8 cellular contexts compared by ENCODE assay signal in genomic region chr7:92836489-92837213, GRCh38. TPM values are rescaled to one million over a fixed set of nuclear protein-coding genes. Genes with fewer than 3 reads are reported as not detected.
DNase-seq lines count a peak whose midpoint lies in the region; ATAC-seq lines count a peak whose summit lies in the region.

CDK6 (minus strand) TSS chr7:92836573; CDS start chr7:92833323, 3,250 bp downstream.

- H3K9me3 Mint-ChIP-seq in CD4-positive, CD25-positive, alpha-beta regulatory T cell, result no peaks in the 10 kb centered on the region

- H3K27ac Mint-ChIP-seq in CD4-positive, CD25-positive, alpha-beta regulatory T cell, result peak within 1 kb of the TSS; percentile 76 to 90 (median 83)

- peak; percentile 32 to 74 (median 50) for DNase-seq in CD4-positive, CD25-positive, alpha-beta regulatory T cell
- DNase-seq in astrocyte of the hippocampus (ENCODE audit: low read depth, low spot score) (peak; percentile 91), NCI-H1048 (lab: John Stamatoyannopoulos, UW) (no peak)

- peaks cover 42% of the 10 kb centered on the region for H3K4me1 ChIP-seq in CD4-positive, CD25-positive, alpha-beta regulatory T cell (ENCODE audit: control insufficient read depth, insufficient read depth, low read length, poor library complexity, severe bottlenecking)
- H3K4me1 ChIP-seq in HUES6 (ENCODE audit: control insufficient read depth, insufficient read depth, low read length) (peaks cover 13% of the 10 kb centered on the region), iPS-15b (ENCODE audit: control insufficient read depth, insufficient read depth, low read length) (no peaks in the 10 kb centered on the region), skeletal muscle tissue (ENCODE audit: control insufficient read depth in 3 of 3, insufficient read depth in 3 of 3, low read length in 3 of 3) (peaks cover 19 to 34% (median 20%) of the 10 kb centered on the region in 3 donors)

- H3K9me3 ChIP-seq in CD4-positive, CD25-positive, alpha-beta regulatory T cell (ENCODE audit: control insufficient read depth in 2 of 2, low read length in 2 of 2), result no peaks in the 10 kb centered on the region
- no peaks in the 10 kb centered on the region for H3K9me3 ChIP-seq in HUES6 (ENCODE audit: control insufficient read depth, insufficient read depth, low read depth, low read length)
- H3K9me3 ChIP-seq in iPS-15b (ENCODE audit: control insufficient read depth, insufficient read depth, low read length), result no peaks in the 10 kb centered on the region
- no peaks in the 10 kb centered on the region for H3K9me3 ChIP-seq in skeletal muscle tissue (ENCODE audit: control insufficient read depth in 3 of 3, low read length in 3 of 3)

- H3K9ac ChIP-seq in HUES6 (ENCODE audit: low read length) (peak within 1 kb of the TSS; percentile 95), iPS-15b (ENCODE audit: low read depth, low read length) (peak within 1 kb of the TSS; percentile 51), skeletal muscle tissue (ENCODE audit: low read depth in 1 of 3, low read length in 3 of 3) (peak within 1 kb of the TSS; percentile 69 to 71 (median 69))

- peak within 1 kb of the TSS; percentile 92 to 99 (median 94) for H3K4me3 Mint-ChIP-seq in CD4-positive, CD25-positive, alpha-beta regulatory T cell

- ATAC-seq in CD4-positive, CD25-positive, alpha-beta regulatory T cell (ENCODE audit: low read depth in 2 of 2), result peak in 1 of 2 donors; percentile 20
- peak; percentile 30 for ATAC-seq in GM19452 (IDR thresholded peaks at IDR 0.05; ENCODE audit: unreplicated experiment)

- intact Hi-C loops in T-helper 2 cell treated with Interferon-gamma antibody and Interleukin-4, amounts not matched to agents 100 ng/mL and 5 ng/mL, for 36 hours (cut with micrococcal nuclease), result loop anchor here (1.0 to 10.0 kb wide), 5 partner anchors 201 to 412 kb away; partner anchors contain the start of genes SAMD9 and VPS50

- H3K27me3 Mint-ChIP-seq in CD4-positive, CD25-positive, alpha-beta regulatory T cell, result peaks cover 45% of the 10 kb centered on the region

- H3K4me1 Mint-ChIP-seq in CD4-positive, CD25-positive, alpha-beta regulatory T cell, result peaks cover 12 to 33% (median 17%) of the 10 kb centered on the region in 4 donors

- H3K27me3 ChIP-seq in CD4-positive, CD25-positive, alpha-beta regulatory T cell (ENCODE audit: control insufficient read depth, insufficient read depth, low read length), result peaks cover 20% of the 10 kb centered on the region
- H3K27me3 ChIP-seq in HUES6 (ENCODE audit: control insufficient read depth, insufficient read depth, low read length) (peaks cover 15% of the 10 kb centered on the region; the same call in 1 of the 2 replicates), iPS-15b (ENCODE audit: control insufficient read depth, insufficient read depth, low read length) (peaks cover 12% of the 10 kb centered on the region), skeletal muscle tissue (ENCODE audit: control insufficient read depth in 3 of 3, insufficient read depth in 3 of 3, low read length in 3 of 3) (peaks cover 2 to 32% (median 29%) of the 10 kb centered on the region in 3 donors)

- no peak within 1 kb of the TSS for H3K27ac ChIP-seq in CD4-positive, CD25-positive, alpha-beta regulatory T cell (ENCODE audit: insufficient read depth, low read length, poor library complexity, severe bottlenecking)
- H3K27ac ChIP-seq in HUES6 (ENCODE audit: low read depth, low read length) (peak within 1 kb of the TSS; percentile 71; the same call in 1 of the 2 replicates), skeletal muscle tissue (ENCODE audit: low read depth, low read length) (peak within 1 kb of the TSS; percentile 71)

- no peaks in the 10 kb centered on the region for H3K36me3 ChIP-seq in CD4-positive, CD25-positive, alpha-beta regulatory T cell (ENCODE audit: control insufficient read depth, insufficient read depth, low read length)
- peaks cover 2% of the 10 kb centered on the region; the same call in 1 of the 2 replicates for H3K36me3 ChIP-seq in HUES6 (ENCODE audit: control insufficient read depth, insufficient read depth, low read length)
- H3K36me3 ChIP-seq in iPS-15b (ENCODE audit: control insufficient read depth, insufficient read depth, low read length), result no peaks in the 10 kb centered on the region
- H3K36me3 ChIP-seq in skeletal muscle tissue (ENCODE audit: control insufficient read depth in 3 of 3, insufficient read depth in 3 of 3, low read length in 3 of 3), result no peaks in the 10 kb centered on the region

- H3K36me3 Mint-ChIP-seq in CD4-positive, CD25-positive, alpha-beta regulatory T cell, result no peaks in the 10 kb centered on the region

- H3K4me3 ChIP-seq in CD4-positive, CD25-positive, alpha-beta regulatory T cell (ENCODE audit: low read depth, low read length), result peak within 1 kb of the TSS; percentile 94
- H3K4me3 ChIP-seq in HUES6 (ENCODE audit: low read depth, low read length) (peak within 1 kb of the TSS; percentile 90), iPS-15b (ENCODE audit: low read depth, low read length) (peak within 1 kb of the TSS; percentile 92), skeletal muscle tissue (ENCODE audit: low read length in 3 of 3) (peak within 1 kb of the TSS; percentile 85 to 93 (median 89))

RNA-seq across cellular contexts. Expression of gene CDK6, which starts in this region (rescaled TPM):
- total RNA-seq in CD4-positive, CD25-positive, alpha-beta regulatory T cell, result 32.6 TPM
- 10 to 100 TPM in 1 of 4 donors, 1 to 10 TPM in 3; 5.5 to 11.8 (median 8.8) TPM for polyA plus RNA-seq in CD4-positive, CD25-positive, alpha-beta regulatory T cell
- 123 and 136 TPM in 2 replicates for total RNA-seq in T-helper 2 cell treated with Interferon-gamma antibody and Interleukin-4, amounts not matched to agents 100 ng/mL and 5 ng/mL, for 36 hours
- 72.5 TPM for total RNA-seq in skeletal muscle tissue
